ENCODE assay signal across 8 cellular contexts in genomic region chr4:109703664-109704351, GRCh38. TPM values are rescaled to one million over a fixed set of nuclear protein-coding genes. Genes with fewer than 3 reads are reported as not detected.
DNase-seq lines count a peak whose midpoint lies in the region; ATAC-seq and TF ChIP-seq lines count a peak whose summit lies in the region.

No MANE protein-coding gene starts in this region.

- CTCF ChIA-PET in GM10248 (lab: Yijun Ruan, JAX): interaction anchor here (0.7 to 3.4 kb wide), 12 partner anchors 8 to 271 kb away, joined by 3 to 16 read pairs (median 4); partner anchors contain the start of genes PLA2G12A and SEC24B

- H3K27ac ChIP-seq in RWPE2 (ENCODE audit: poor library complexity, severe bottlenecking) (peak overlapping the region; percentile 50), epithelial cell of prostate (peak overlapping the region; percentile 64), neural progenitor cell (peak overlapping the region; percentile 4)

- peak overlapping the region; percentile 62 for H3K9ac ChIP-seq in neural progenitor cell

- peaks cover 10% of the 10 kb centered on the region for H3K27me3 Mint-ChIP-seq in neural progenitor cell (ENCODE audit: insufficient read depth, low read depth)

- peak overlapping the region; percentile 58 for H3K4me3 ChIP-seq in RWPE2 (ENCODE audit: severe bottlenecking)
- peak overlapping the region; percentile 79 for H3K4me3 ChIP-seq in neural progenitor cell

- H3K27me3 ChIP-seq in RWPE2 (ENCODE audit: insufficient read depth, poor library complexity, severe bottlenecking): no peaks in the 10 kb centered on the region
- no peaks in the 10 kb centered on the region for H3K27me3 ChIP-seq in neural progenitor cell

- peak overlapping the region; percentile 79 for H3K27ac Mint-ChIP-seq in neural progenitor cell

- peaks cover 25% of the 10 kb centered on the region for H3K4me1 Mint-ChIP-seq in neural progenitor cell

- H3K4me2 ChIP-seq in neural progenitor cell: peak overlapping the region; percentile 81

- POLR2A ChIA-PET in GM10248 (lab: Yijun Ruan, JAX): interaction anchor here (0.6 kb wide), 1 partner anchor 509 kb away, joined by 5 read pairs; no protein-coding TSS in a partner anchor

- H3K9me3 Mint-ChIP-seq in neural progenitor cell: no peaks in the 10 kb centered on the region

- H3K4me1 ChIP-seq in RWPE2 (ENCODE audit: insufficient read depth, poor library complexity, severe bottlenecking): peaks cover 5% of the 10 kb centered on the region
- peaks cover 17% of the 10 kb centered on the region for H3K4me1 ChIP-seq in neural progenitor cell

- TF ChIP-seq CTCF in RWPE2 (IDR thresholded peaks at IDR 0.05; ENCODE audit: poor library complexity, severe bottlenecking) (no peak), neural progenitor cell (IDR thresholded peaks at IDR 0.05) (no peak), GM10248 (IDR thresholded peaks at IDR 0.05; ENCODE audit: control extremely low read depth, extremely low read depth, low read depth, missing control alignments) (no peak)

- peaks cover 15% of the 10 kb centered on the region for H3F3A ChIP-seq in neural progenitor cell (ENCODE audit: low read depth)

- no peaks in the 10 kb centered on the region for H3K9me3 ChIP-seq in RWPE2 (ENCODE audit: severe bottlenecking)
- no peaks in the 10 kb centered on the region for H3K9me3 ChIP-seq in neural progenitor cell (ENCODE audit: low read depth)

- no peaks in the 10 kb centered on the region; the same call in 1 of the 2 replicates for H3K36me3 ChIP-seq in RWPE2 (ENCODE audit: low read depth)
- H3K36me3 ChIP-seq in neural progenitor cell: no peaks in the 10 kb centered on the region

- peak; percentile 12; the same call in 1 of the 3 replicates for ATAC-seq in RWPE2 (ENCODE audit: low read depth)

- peaks cover 10% of the 10 kb centered on the region for H3K36me3 Mint-ChIP-seq in neural progenitor cell

- peak overlapping the region; percentile 86 for H2AFZ ChIP-seq in neural progenitor cell (replicated peaks)

- no peaks in the 10 kb centered on the region for H4K20me1 ChIP-seq in neural progenitor cell (ENCODE audit: low read depth)

- H3K4me3 Mint-ChIP-seq in neural progenitor cell: peak overlapping the region; percentile 94

- H3K79me2 ChIP-seq in neural progenitor cell (ENCODE audit: low read depth): peaks cover 36% of the 10 kb centered on the region

- DNase-seq in DMS79 treated with DMSO at 0.1 percent for 48 hours (lab: John Stamatoyannopoulos, UW): peak; percentile 2
- DNase-seq in DMS79 (lab: John Stamatoyannopoulos, UW): no peak
- no peak for DNase-seq in RWPE2 (ENCODE audit: low spot score)
- no peak for DNase-seq in epithelial cell of prostate (ENCODE audit: low read depth, low spot score)
- no peak for DNase-seq in neural progenitor cell (ENCODE audit: low spot score)
- no peak for DNase-seq in Ammon's horn (ENCODE audit: low spot score)
- no peak for DNase-seq in central memory CD4-positive, alpha-beta T cell
- DNase-seq in GM10248 (ENCODE audit: extremely low spot score): no peak

RNA-seq across cellular contexts. Expression of gene CASP6, which starts 0.6 kb away (rescaled TPM):
- 33.0 and 37.2 TPM in 2 replicates for total RNA-seq in neural progenitor cell (ENCODE audit: low replicate concordance)

RNA-seq across cellular contexts. Expression of gene PLA2G12A, which starts 26.1 kb away (rescaled TPM):
- 8.1 and 17.8 TPM in 2 replicates for total RNA-seq in neural progenitor cell (ENCODE audit: low replicate concordance)

Comparison
In these comparisons a context has a peak if more than half of its experiments do, and no peak if none do; other contexts are left out.
1. H3K27ac ChIP-seq: peak in every context shown above with its lines; median percentile 64 in epithelial cell of prostate; 50 in RWPE2; 4 in neural progenitor cell.